13 cellular contexts compared by ENCODE assay signal in genomic region chr18:58024139-58024538, GRCh38.
"Had no signal": no experiment of that assay in that cellular context is flagged by ENCODE, and none has a peak within 500 bp of the region (broad histone marks: within the 10 kb centered on the region; RNA-seq: fewer than 3 reads in every experiment).

No MANE protein-coding gene starts in this region.

- H3K27me3 ChIP-seq: cardiac muscle cell, thyroid gland, uterus had no signal

- H3K27me3 Mint-ChIP-seq: activated CD4-positive, alpha-beta T cell treated with anti-CD3 and anti-CD28 coated beads, Interleukin-2, amount 10 ng/mL, durations not matched to agents 24 days and 14 days had no signal

- H3K9me3 ChIP-seq: thyroid gland, uterus had no signal

- H3K4me1 ChIP-seq: thyroid gland, uterus had no signal

- H3K27ac ChIP-seq: cardiac muscle cell, thyroid gland, uterus had no signal

- H3K36me3 Mint-ChIP-seq: natural killer cell had no signal

- DNase-seq: activated CD4-positive, alpha-beta T cell treated with anti-CD3 and anti-CD28 coated beads, Interleukin-2, amount 10 ng/mL, durations not matched to agents 24 days and 14 days; activated naive CD4-positive, alpha-beta T cell treated with anti-CD3 and anti-CD28 coated beads for 36 hours; activated T-cell treated with anti-CD3 and anti-CD28 coated beads for 4 hours; hypothalamus; natural killer cell; occipital lobe; T1000; thyroid gland; uterus had no signal

- H3K9me3 Mint-ChIP-seq: activated CD4-positive, alpha-beta T cell treated with anti-CD3 and anti-CD28 coated beads, Interleukin-2, amount 10 ng/mL, durations not matched to agents 24 days and 14 days; activated naive CD4-positive, alpha-beta T cell treated with anti-CD3 and anti-CD28 coated beads for 36 hours; activated T-helper 17 cell treated with anti-CD3 and anti-CD28 coated beads, Interleukin-2, amount 50 U/mL, for 72 hours; natural killer cell had no signal

- FAIRE-seq: astrocyte, endothelial cell of umbilical vein had no signal

- ATAC-seq: activated T-helper 17 cell treated with anti-CD3 and anti-CD28 coated beads, Interleukin-2, amount 50 U/mL, for 72 hours; natural killer cell had no signal

- H3K36me3 ChIP-seq: cardiac muscle cell, thyroid gland, uterus had no signal

- H3K4me3 Mint-ChIP-seq: activated CD4-positive, alpha-beta T cell treated with anti-CD3 and anti-CD28 coated beads, Interleukin-2, amount 10 ng/mL, durations not matched to agents 24 days and 14 days; activated naive CD4-positive, alpha-beta T cell treated with anti-CD3 and anti-CD28 coated beads for 36 hours; activated T-helper 17 cell treated with anti-CD3 and anti-CD28 coated beads, Interleukin-2, amount 50 U/mL, for 72 hours; natural killer cell had no signal

- H3K27ac Mint-ChIP-seq: activated CD4-positive, alpha-beta T cell treated with anti-CD3 and anti-CD28 coated beads, Interleukin-2, amount 10 ng/mL, durations not matched to agents 24 days and 14 days; activated naive CD4-positive, alpha-beta T cell treated with anti-CD3 and anti-CD28 coated beads for 36 hours; activated T-helper 17 cell treated with anti-CD3 and anti-CD28 coated beads, Interleukin-2, amount 50 U/mL, for 72 hours; natural killer cell had no signal

- H3K4me3 ChIP-seq: cardiac muscle cell, thyroid gland, uterus had no signal

- H3K4me1 Mint-ChIP-seq: activated CD4-positive, alpha-beta T cell treated with anti-CD3 and anti-CD28 coated beads, Interleukin-2, amount 10 ng/mL, durations not matched to agents 24 days and 14 days; activated T-helper 17 cell treated with anti-CD3 and anti-CD28 coated beads, Interleukin-2, amount 50 U/mL, for 72 hours; natural killer cell had no signal
